14 cellular contexts compared by ENCODE assay signal in genomic region chr7:11485626-11486025, GRCh38.
DNase-seq lines count a peak whose midpoint lies in the region; TF ChIP-seq lines count a peak whose summit lies in the region.
"Had no signal": no experiment of that assay in that cellular context is flagged by ENCODE, and none has a peak within 500 bp of the region (broad histone marks: within the 10 kb centered on the region; RNA-seq: fewer than 3 reads in every experiment).

No MANE protein-coding gene starts in this region.

- no peak overlapping the region for H2AK5ac ChIP-seq in mesendoderm (ENCODE audit: low read length)

- H3K27ac ChIP-seq in mesendoderm (ENCODE audit: low read depth, low read length): no peak overlapping the region
- no peak overlapping the region for H3K27ac ChIP-seq in prostate gland
- H3K27ac ChIP-seq: A549 had no signal

- DNase-seq in BE2C (peak; percentile 14), COLO829 (ENCODE audit: low spot score) (peak; percentile 62), RPMI7951 (ENCODE audit: low read depth) (peak; percentile 6), pons (ENCODE audit: low spot score) (peak; percentile 14), mesendoderm (no peak), prostate gland (ENCODE audit: low spot score) (no peak), occipital lobe (lab: John Stamatoyannopoulos, UW) (no peak)
- DNase-seq: Caco-2; CD8-positive, alpha-beta T cell; DND-41; GDM1; GOT3 had no signal

- no peak overlapping the region for H3K18ac ChIP-seq in mesendoderm (ENCODE audit: low read length)

- no peaks in the 10 kb centered on the region; the same call in 1 of the 2 replicates for H3K36me3 ChIP-seq in BE2C
- no peaks in the 10 kb centered on the region for H3K36me3 ChIP-seq in mesendoderm (ENCODE audit: control insufficient read depth, insufficient read depth, low read length)
- H3K36me3 ChIP-seq in prostate gland: no peaks in the 10 kb centered on the region
- H3K36me3 ChIP-seq: HAP-1 had no signal

- no peaks in the 10 kb centered on the region for H3K27me3 ChIP-seq in BE2C
- H3K27me3 ChIP-seq in mesendoderm (ENCODE audit: insufficient read depth, low read length, poor library complexity): no peaks in the 10 kb centered on the region
- no peaks in the 10 kb centered on the region for H3K27me3 ChIP-seq in prostate gland (replicated peaks; ENCODE audit: insufficient read depth)

- no peak overlapping the region for H3K4ac ChIP-seq in mesendoderm (ENCODE audit: low read depth, low read length)

- TF ChIP-seq CTCF in BE2C (IDR thresholded peaks at IDR 0.05; ENCODE audit: low read depth, low read length): no peak
- no peak for TF ChIP-seq CTCF in prostate gland (IDR thresholded peaks at IDR 0.05)

- H4K8ac ChIP-seq in mesendoderm (ENCODE audit: low read depth, low read length): no peak overlapping the region

- no peak overlapping the region for H2BK120ac ChIP-seq in mesendoderm (ENCODE audit: low read depth, low read length)

- H3K9me3 ChIP-seq in BE2C: no peaks in the 10 kb centered on the region
- H3K9me3 ChIP-seq in prostate gland: no peaks in the 10 kb centered on the region
- H3K9me3 ChIP-seq: A549, Caco-2, HAP-1 had no signal

- H3K9ac ChIP-seq in mesendoderm (ENCODE audit: low read length): no peak overlapping the region

- no peak overlapping the region for H3K23ac ChIP-seq in mesendoderm (ENCODE audit: low read length)

- no peak for TF ChIP-seq POLR2A in prostate gland (IDR thresholded peaks at IDR 0.05)

- H2BK5ac ChIP-seq in mesendoderm (ENCODE audit: low read length): no peak overlapping the region

- no peak overlapping the region for H2BK15ac ChIP-seq in mesendoderm (replicated peaks; ENCODE audit: low read depth)

- no peaks in the 10 kb centered on the region for H3K4me1 ChIP-seq in BE2C
- H3K4me1 ChIP-seq in mesendoderm (ENCODE audit: control insufficient read depth, low read depth, low read length): no peaks in the 10 kb centered on the region
- H3K4me1 ChIP-seq in prostate gland (replicated peaks): no peaks in the 10 kb centered on the region
- H3K4me1 ChIP-seq: A549, Caco-2 had no signal

- no peak overlapping the region for H3K56ac ChIP-seq in mesendoderm (ENCODE audit: low read length)

- no peaks in the 10 kb centered on the region for H3K79me1 ChIP-seq in mesendoderm (ENCODE audit: low read length)

- intact Hi-C loops in prostate gland (cut with DNase I): no loop called here

- no peaks in the 10 kb centered on the region for H3K79me2 ChIP-seq in mesendoderm (ENCODE audit: control insufficient read depth, insufficient read depth, low read length)

- no peak overlapping the region for H3K4me3 ChIP-seq in BE2C (ENCODE audit: low read depth, low read length)
- H3K4me3 ChIP-seq in mesendoderm (ENCODE audit: low read length): no peak overlapping the region
- H3K4me3 ChIP-seq in prostate gland: no peak overlapping the region
- H3K4me3 ChIP-seq: A549, HAP-1 had no signal

- H4K5ac ChIP-seq in mesendoderm (ENCODE audit: low read length): no peak overlapping the region

- no peak overlapping the region for H3K4me2 ChIP-seq in mesendoderm (ENCODE audit: low read length)
- H3K4me2 ChIP-seq: A549 had no signal

Comparison
In these comparisons a context has a peak if more than half of its experiments do, and no peak if none do; other contexts are left out.
1. DNase-seq: peak in BE2C (single experiment), COLO829 (single experiment), RPMI7951 (single experiment) and pons (single experiment); none in mesendoderm (single experiment), prostate gland (single experiment) and occipital lobe (single experiment).